Comparison of ENCODE assay signal across 29 cellular contexts in genomic region chr12:46531804-46532203, GRCh38.
"Had no signal": no experiment of that assay in that cellular context is flagged by ENCODE, and none has a peak within 500 bp of the region (broad histone marks: within the 10 kb centered on the region; RNA-seq: fewer than 3 reads in every experiment).

No MANE protein-coding gene starts in this region.

- H3K27ac Mint-ChIP-seq: stimulated activated effector memory CD8-positive, alpha-beta T cell treated with anti-CD3 and anti-CD28 coated beads, Interleukin-12 subunit alpha, Interleukin-12 subunit beta, amount 100 ng/mL, for 72 hours; stimulated activated memory B cell treated with anti-CD40 and anti-IgM and Interleukin-4, amounts not matched to agents 10 μg/mL and 1 μg/mL and 100 μg/mL, for 72 hours; stimulated activated naive B cell treated with anti-CD40 and anti-IgM and Interleukin-4, amounts not matched to agents 10 μg/mL and 1 μg/mL and 100 μg/mL, for 72 hours; stimulated activated naive CD8-positive, alpha-beta T cell treated with anti-CD3 and anti-CD28 coated beads, Interleukin-15, amount 100 ng/mL, for 72 hours; stimulated activated naive CD8-positive, alpha-beta T cell treated with anti-CD3 and anti-CD28 coated beads, Interleukin-15, Interleukin-2, amounts not matched to agents 100 ng/mL and 50 ng/mL, for 24 hours; type B pancreatic cell had no signal

- DNase-seq: stimulated activated CD4-positive, alpha-beta T cell treated with anti-CD3 and anti-CD28 coated beads, Interleukin-2, amount 100 ng/mL, for 48 hours; stimulated activated CD4-positive, alpha-beta T cell treated with anti-CD3 and anti-CD28 coated beads, Interleukin-4, amount 100 ng/mL, for 1 hour; stimulated activated CD4-positive, alpha-beta T cell treated with anti-CD3 and anti-CD28 coated beads, Interleukin-4, amount 100 ng/mL, for 24 hours; stimulated activated CD4-positive, alpha-beta T cell treated with anti-CD3 and anti-CD28 coated beads, Interleukin-4, amount 100 ng/mL, for 4 hours; stimulated activated CD8-positive, alpha-beta memory T cell treated with anti-CD3 and anti-CD28 coated beads, Interleukin-4, amount 100 ng/mL, for 48 hours; stimulated activated naive B cell treated with anti-CD40 and anti-IgM and Interleukin-4, amounts not matched to agents 10 μg/mL and 1 μg/mL and 100 μg/mL, for 72 hours; stimulated activated naive CD4-positive, alpha-beta T cell; stimulated activated naive CD4-positive, alpha-beta T cell treated with Interleukin-2 at 50 U/mL for 16 hours; stimulated activated naive CD8-positive, alpha-beta T cell treated with anti-CD3 and anti-CD28 coated beads, Interleukin-15, amount 100 ng/mL, for 72 hours; stimulated activated naive CD8-positive, alpha-beta T cell treated with anti-CD3 and anti-CD28 coated beads, Interleukin-15, Interleukin-2, amounts not matched to agents 100 U/mL and 50 U/mL, for 24 hours; stomach; substantia nigra; testis; thyroid gland; tibial artery; transverse colon; trophoblast cell; upper lobe of right lung; uterus had no signal

- H3K27me3 ChIP-seq: stomach, suprapubic skin, testis, thyroid gland, tibial artery, tibial nerve, transverse colon, upper lobe of left lung, upper lobe of right lung, uterus, vagina had no signal

- H3K27ac ChIP-seq: stomach, suprapubic skin, testis, thoracic aorta, thyroid gland, tibial artery, tibial nerve, transverse colon, upper lobe of left lung, upper lobe of right lung, vagina had no signal

- H3K36me3 Mint-ChIP-seq: stimulated activated effector memory CD8-positive, alpha-beta T cell treated with anti-CD3 and anti-CD28 coated beads, Interleukin-12 subunit alpha, Interleukin-12 subunit beta, amount 100 ng/mL, for 72 hours; type B pancreatic cell had no signal

- H3K27me3 Mint-ChIP-seq: stimulated activated memory B cell treated with anti-CD40 and anti-IgM and Interleukin-4, amounts not matched to agents 10 μg/mL and 1 μg/mL and 100 μg/mL, for 72 hours; stimulated activated naive B cell treated with anti-CD40 and anti-IgM and Interleukin-4, amounts not matched to agents 10 μg/mL and 1 μg/mL and 100 μg/mL, for 72 hours; stimulated activated naive CD8-positive, alpha-beta T cell treated with anti-CD3 and anti-CD28 coated beads, Interleukin-15, amount 100 ng/mL, for 72 hours; stimulated activated naive CD8-positive, alpha-beta T cell treated with anti-CD3 and anti-CD28 coated beads, Interleukin-15, Interleukin-2, amounts not matched to agents 100 ng/mL and 50 ng/mL, for 24 hours; type B pancreatic cell had no signal

- H3K4me3 Mint-ChIP-seq: stimulated activated effector memory CD8-positive, alpha-beta T cell treated with anti-CD3 and anti-CD28 coated beads, Interleukin-12 subunit alpha, Interleukin-12 subunit beta, amount 100 ng/mL, for 72 hours; stimulated activated memory B cell treated with anti-CD40 and anti-IgM and Interleukin-4, amounts not matched to agents 10 μg/mL and 1 μg/mL and 100 μg/mL, for 72 hours; stimulated activated naive B cell treated with anti-CD40 and anti-IgM and Interleukin-4, amounts not matched to agents 10 μg/mL and 1 μg/mL and 100 μg/mL, for 72 hours; stimulated activated naive CD8-positive, alpha-beta T cell treated with anti-CD3 and anti-CD28 coated beads, Interleukin-15, amount 100 ng/mL, for 72 hours; stimulated activated naive CD8-positive, alpha-beta T cell treated with anti-CD3 and anti-CD28 coated beads, Interleukin-15, Interleukin-2, amounts not matched to agents 100 ng/mL and 50 ng/mL, for 24 hours; type B pancreatic cell had no signal

- H3K9me3 ChIP-seq: suprapubic skin, testis, thoracic aorta, thyroid gland, tibial artery, transverse colon, upper lobe of left lung, upper lobe of right lung, uterus, vagina had no signal

- ATAC-seq: stimulated activated effector memory CD8-positive, alpha-beta T cell treated with anti-CD3 and anti-CD28 coated beads, Interleukin-12 subunit alpha, Interleukin-12 subunit beta, amount 100 ng/mL, for 72 hours; stimulated activated memory B cell treated with anti-CD40 and anti-IgM and Interleukin-4, amounts not matched to agents 10 μg/mL and 1 μg/mL and 100 μg/mL, for 72 hours; stimulated activated naive B cell treated with anti-CD40 and anti-IgM and Interleukin-4, amounts not matched to agents 10 μg/mL and 1 μg/mL and 100 μg/mL, for 72 hours; stimulated activated naive CD8-positive, alpha-beta T cell treated with anti-CD3 and anti-CD28 coated beads, Interleukin-15, amount 100 ng/mL, for 72 hours; stimulated activated naive CD8-positive, alpha-beta T cell treated with anti-CD3 and anti-CD28 coated beads, Interleukin-15, Interleukin-2, amounts not matched to agents 100 U/mL and 50 U/mL, for 24 hours had no signal

- H3K4me1 ChIP-seq: stomach, testis, thyroid gland, transverse colon, upper lobe of right lung, vagina had no signal

- H3K36me3 ChIP-seq: stomach, suprapubic skin, thoracic aorta, thyroid gland, tibial artery, tibial nerve, transverse colon, upper lobe of left lung, upper lobe of right lung, uterus, vagina had no signal

- H3K9me3 Mint-ChIP-seq: stimulated activated effector memory CD8-positive, alpha-beta T cell treated with anti-CD3 and anti-CD28 coated beads, Interleukin-12 subunit alpha, Interleukin-12 subunit beta, amount 100 ng/mL, for 72 hours; type B pancreatic cell had no signal

- FAIRE-seq: urothelium cell line had no signal

- H3K4me3 ChIP-seq: stomach, suprapubic skin, testis, thoracic aorta, thyroid gland, tibial artery, tibial nerve, transverse colon, upper lobe of left lung, upper lobe of right lung, uterus, vagina had no signal
